ENCODE assay signal across 20 cellular contexts in the genomic region with DNA sequence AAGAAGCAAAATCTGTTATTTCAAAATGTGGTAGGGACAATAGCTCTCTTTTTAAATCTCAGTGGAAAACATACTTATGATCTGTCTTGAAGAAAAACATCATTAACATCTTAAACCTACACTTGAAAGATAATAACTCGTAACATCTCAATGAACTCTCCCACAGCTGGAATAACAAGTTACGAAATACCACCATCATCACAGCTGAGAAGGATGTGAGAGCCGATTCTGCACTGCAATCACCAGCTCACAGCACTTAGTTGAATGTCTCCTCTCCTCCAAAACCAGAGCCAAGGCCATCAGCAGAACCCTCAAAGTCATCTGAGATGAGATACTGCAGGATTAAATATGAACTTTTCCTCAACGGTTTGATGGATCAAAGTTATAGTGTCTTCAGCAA.
DNase-seq lines count a peak whose midpoint lies in the region; ATAC-seq and TF ChIP-seq lines count a peak whose summit lies in the region.
"Had no signal": no experiment of that assay in that cellular context is flagged by ENCODE, and none has a peak within 500 bp of the region (broad histone marks: within the 10 kb centered on the region; RNA-seq: fewer than 3 reads in every experiment).

No MANE protein-coding gene starts in this region.

- H3K9me3 ChIP-seq in adipocyte (ENCODE audit: control insufficient read depth, low read length): no peaks in the 10 kb centered on the region
- H3K9me3 ChIP-seq: A549 had no signal

- ATAC-seq in HG03520 (IDR thresholded peaks at IDR 0.05; ENCODE audit: unreplicated experiment) (no peak), GM18870 (IDR thresholded peaks at IDR 0.05; ENCODE audit: unreplicated experiment) (no peak)
- ATAC-seq: A549 had no signal

- peak; percentile 33 for DNase-seq in DMS79 treated with DMSO at 0.1 percent for 48 hours (lab: John Stamatoyannopoulos, UW)
- DNase-seq in adipocyte (ENCODE audit: low read depth): peak; percentile 20
- peak; percentile 33 for DNase-seq in fibroblast of pulmonary artery (ENCODE audit: low read depth)
- DNase-seq in skeletal muscle cell (ENCODE audit: low read depth): peak; percentile 30
- DNase-seq in activated T-cell treated with anti-CD3 and anti-CD28 coated beads, Interleukin-2, amount 50 U/mL, for 48 hours: no peak
- DNase-seq: CD4-positive, alpha-beta memory T cell; H7; HFFc6; Kasumi-1; NCI-H1092 treated with DMSO at 0.1 percent for 48 hours; NCI-H2081; NCI-H2171 treated with DMSO at 0.1 percent for 48 hours; NCI-H446 treated with DMSO at 0.1 percent for 48 hours; NCI-H748 treated with DMSO at 0.1 percent for 48 hours; NK-92 treated with Interleukin-12 subunit alpha and Interleukin-12 subunit beta, amount 100 ng/mL, for 24 hours; SHP77 had no signal

- no peaks in the 10 kb centered on the region for H3K27me3 ChIP-seq in adipocyte (replicated peaks; ENCODE audit: control insufficient read depth, insufficient read depth, low read length)

- H3K9ac ChIP-seq in adipocyte (ENCODE audit: low read length): no peak overlapping the region

- H3K36me3 ChIP-seq in adipocyte (ENCODE audit: control insufficient read depth, insufficient read depth, low read length, severe bottlenecking): peaks cover 90% of the 10 kb centered on the region

- no peak overlapping the region for H3K4me3 ChIP-seq in adipocyte (ENCODE audit: low read length)
- H3K4me3 ChIP-seq in fibroblast of pulmonary artery (replicated peaks; ENCODE audit: low read depth, low read length): no peak overlapping the region
- no peak overlapping the region for H3K4me3 ChIP-seq in skeletal muscle cell (ENCODE audit: low read depth, low read length)
- H3K4me3 ChIP-seq: A549, SK-N-MC had no signal

- no peak for TF ChIP-seq CTCF in fibroblast of pulmonary artery (IDR thresholded peaks at IDR 0.05; ENCODE audit: low read length, missing control alignments)

- H3K4me1 ChIP-seq in adipocyte (ENCODE audit: control insufficient read depth, insufficient read depth, low read length): peaks cover 7% of the 10 kb centered on the region
- H3K4me1 ChIP-seq: A549 had no signal

Comparison
In these comparisons a context has a peak if more than half of its experiments do, and no peak if none do; other contexts are left out.
1. DNase-seq: peak in DMS79 treated with DMSO at 0.1 percent for 48 hours (single experiment), adipocyte (single experiment), fibroblast of pulmonary artery (single experiment) and skeletal muscle cell (single experiment); none in activated T-cell treated with anti-CD3 and anti-CD28 coated beads, Interleukin-2, amount 50 U/mL, for 48 hours (0 of 2).